In genomic region chr1:244971524-244972216, GRCh38 we compare ENCODE assay signal across 7 cellular contexts.
DNase-seq lines count a peak whose midpoint lies in the region; ATAC-seq and TF ChIP-seq lines count a peak whose summit lies in the region.

No MANE protein-coding gene starts in this region.

- DNase-seq in NCI-H2107 treated with DMSO at 0.1 percent for 48 hours (lab: John Stamatoyannopoulos, UW; ENCODE audit: unreplicated experiment) (peak; percentile 89), caudate nucleus (lab: John Stamatoyannopoulos, UW) (peak in 1 of 61 donors; percentile 35), mesothelial cell of epicardium (ENCODE audit: low spot score in 2 of 2, unreplicated experiment in 2 of 2) (no peak), occipital lobe (lab: John Stamatoyannopoulos, UW) (no peak)

- H3K9me3 Mint-ChIP-seq in mesothelial cell of epicardium: no peaks in the 10 kb centered on the region

- peak overlapping the region; percentile 89 for H3K4me3 Mint-ChIP-seq in mesothelial cell of epicardium

- H3K27me3 Mint-ChIP-seq in mesothelial cell of epicardium (ENCODE audit: low read depth): no peaks in the 10 kb centered on the region

- ATAC-seq in HG03280 (IDR thresholded peaks at IDR 0.05; ENCODE audit: unreplicated experiment) (no peak), HG02588 (IDR thresholded peaks at IDR 0.05; ENCODE audit: unreplicated experiment) (no peak)

- H3K4me1 Mint-ChIP-seq in mesothelial cell of epicardium: peaks cover 33% of the 10 kb centered on the region

- H3K36me3 Mint-ChIP-seq in mesothelial cell of epicardium: peaks cover 1% of the 10 kb centered on the region

- H3K27ac Mint-ChIP-seq in mesothelial cell of epicardium: peak overlapping the region; percentile 100

- TF ChIP-seq CTCF in GM12875 (IDR thresholded peaks at IDR 0.05; ENCODE audit: borderline replicate concordance, insufficient read depth, low read depth, low read length): no peak
- no peak for TF ChIP-seq CTCF in mesothelial cell of epicardium (IDR thresholded peaks at IDR 0.05; ENCODE audit: unreplicated experiment)

- peak overlapping the region; percentile 91 for H3K4me3 ChIP-seq in GM12875 (ENCODE audit: low read depth, low read length)

- H3K27ac ChIP-seq in caudate nucleus (ENCODE audit: low read depth, low read length): peak overlapping the region; percentile 100
